Comparison of ENCODE assay signal across 8 cellular contexts in the genomic region with DNA sequence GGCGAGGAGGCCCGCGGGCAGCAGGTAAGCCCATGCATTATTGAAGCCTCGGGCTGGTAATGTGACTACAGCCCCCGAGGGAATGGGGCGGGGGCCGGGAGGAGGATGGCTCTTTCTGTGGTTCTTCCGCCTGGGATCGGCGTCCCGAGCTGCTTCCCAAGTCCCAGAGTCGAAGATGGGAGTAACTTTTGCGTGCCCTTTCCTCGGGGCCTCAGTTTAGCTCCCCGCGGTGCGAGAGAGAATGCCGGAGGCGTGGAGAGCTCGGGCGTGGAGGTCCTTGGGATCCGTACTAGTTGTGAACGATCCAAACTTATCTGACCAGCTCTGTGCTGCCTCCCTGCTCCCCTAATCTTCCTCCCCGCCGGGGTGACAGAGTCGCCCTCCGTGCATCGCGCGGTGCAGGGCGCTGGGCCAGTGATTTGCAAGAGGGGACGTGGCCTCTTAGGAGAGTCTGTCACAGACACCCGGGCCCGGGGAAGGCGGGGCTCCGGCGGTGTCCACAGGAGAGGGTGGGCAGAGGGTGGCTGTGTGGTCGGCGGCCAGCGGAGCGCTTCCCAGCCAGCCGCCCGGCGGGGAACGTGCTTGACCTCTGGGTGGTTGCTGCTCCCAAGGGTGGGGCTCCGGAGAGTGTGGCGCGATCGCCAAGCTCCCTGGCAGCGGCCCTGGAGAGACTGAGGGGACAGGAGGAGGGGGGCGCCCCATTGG. TPM values are rescaled to one million over a fixed set of nuclear protein-coding genes. Genes with fewer than 3 reads are reported as not detected.
A peak's percentile ranks its signal among the peaks of the same experiment; 100 is the strongest.
DNase-seq lines count a peak whose midpoint lies in the region; ATAC-seq, FAIRE-seq and TF ChIP-seq lines count a peak whose summit lies in the region.

No MANE protein-coding gene starts in this region.

- CTCF ChIA-PET in HepG2 (lab: Yijun Ruan, JAX; ENCODE audit: low intra/inter-chr PET ratio, low total read pairs) = no interaction called here

- H3K9me3 ChIP-seq in duodenal mucosa (ENCODE audit: control insufficient read depth in 1 of 2, low read length in 2 of 2) = no peaks in the 10 kb centered on the region
- no peaks in the 10 kb centered on the region for H3K9me3 ChIP-seq in HepG2 (ENCODE audit: low read length)

- peak; percentile 71 for DNase-seq in KBM-7
- peak; percentile 15 for DNase-seq in activated CD4-positive, alpha-beta T cell treated with anti-CD3 and anti-CD28 coated beads for 1 hour
- DNase-seq in HepG2 (ENCODE audit: low spot score) = peak; percentile 24
- peak; percentile 31 for DNase-seq in stimulated activated CD4-positive, alpha-beta T cell treated with anti-CD3 and anti-CD28 coated beads, Interleukin-4, amount 100 ng/mL, for 24 hours
- DNase-seq in D721Med (ENCODE audit: insufficient read length, low spot score) = no peak

- no peak for TF ChIP-seq RAD21 in HepG2 (CRISPR knock-in tag; IDR thresholded peaks at IDR 0.05)

- peak overlapping the region; percentile 91 for H3K27ac ChIP-seq in C4-2B
- H3K27ac ChIP-seq in duodenal mucosa (ENCODE audit: low read depth, low read length) = peak overlapping the region; percentile 63
- H3K27ac ChIP-seq in HepG2 (ENCODE audit: extremely low read length, insufficient read depth, low read length) = peak overlapping the region; percentile 88

- TF ChIP-seq CTCF in C4-2B (conservative IDR thresholded peaks at IDR 0.05) = no peak
- TF ChIP-seq CTCF in HepG2 (CRISPR knock-in tag; IDR thresholded peaks at IDR 0.05) = peak; percentile 36; the same call in 1 of the 2 replicates
- TF ChIP-seq CTCF in D721Med (IDR thresholded peaks at IDR 0.05; ENCODE audit: insufficient read depth, missing control alignments) = no peak

- peaks cover 70% of the 10 kb centered on the region for H3K79me2 ChIP-seq in HepG2 (ENCODE audit: insufficient read depth, low read length)

- 1% methylated on average over 25 of the region's 51 CpGs for WGBS in HepG2 (ENCODE audit: low lambda C conversion rate)

- H3K9ac ChIP-seq in duodenal mucosa (ENCODE audit: low read depth in 1 of 2, low read length in 2 of 2) (peak overlapping the region; percentile 78 to 87), HepG2 (ENCODE audit: insufficient read depth, low read depth, low read length) (peak overlapping the region; percentile 84)

- peaks cover 14% of the 10 kb centered on the region for H4K20me1 ChIP-seq in HepG2 (ENCODE audit: insufficient read depth, low read length)

- POLR2A ChIA-PET in HepG2 (lab: Yijun Ruan, JAX) = interaction anchor here (0.8 to 2.5 kb wide), 10 partner anchors 12 to 443 kb away, joined by 3 to 21 read pairs (median 4); partner anchors contain the start of gene LTV1

- FAIRE-seq in HepG2 (lab: Jason Lieb, UNC) (no peak), D721Med (lab: Jason Lieb, UNC) (no peak)

- ATAC-seq in GM19467 (IDR thresholded peaks at IDR 0.05; ENCODE audit: unreplicated experiment) = peak; percentile 39
- ATAC-seq in HepG2 = peak; percentile 73

- BruUV-seq in HepG2 (replicated peaks; lab: Mats Ljungman, UMichigan) = no TSS peak

- TF ChIP-seq EP300 in HepG2 (IDR thresholded peaks at IDR 0.05; ENCODE audit: low read depth in 2 of 2, low read length in 2 of 2) = no peak
- TF ChIP-seq EP300 in HepG2 (CRISPR knock-in tag; IDR thresholded peaks at IDR 0.05; ENCODE audit: borderline replicate concordance) = 0 out of 2 replicates have a peak, but pooled peaks have one; percentile 2

- H3K4me2 ChIP-seq in HepG2 (ENCODE audit: low read depth, low read length) = peak overlapping the region; percentile 96

- peak; percentile 59 to 74 for TF ChIP-seq POLR2A in HepG2 (IDR thresholded peaks at IDR 0.05; ENCODE audit: insufficient read depth in 1 of 2, low read depth in 2 of 2, low read length in 2 of 2)

- H3K27me3 ChIP-seq in duodenal mucosa (ENCODE audit: control insufficient read depth in 1 of 2, insufficient read depth in 2 of 2, low read length in 2 of 2) = no peaks in the 10 kb centered on the region
- H3K27me3 ChIP-seq in HepG2 (ENCODE audit: control insufficient read depth in 1 of 2, insufficient read depth in 2 of 2, low read length in 2 of 2) = peaks cover 0 to 3% of the 10 kb centered on the region in 2 experiments; a peak in 1 of 5 replicates

- H3K36me3 ChIP-seq in duodenal mucosa (ENCODE audit: control insufficient read depth in 1 of 2, insufficient read depth in 2 of 2, low read length in 2 of 2) (no peaks in the 10 kb centered on the region), HepG2 (replicated peaks in 1 of 2; ENCODE audit: control insufficient read depth in 1 of 2, insufficient read depth in 2 of 2, low read length in 2 of 2) (peaks cover 4 to 16% of the 10 kb centered on the region in 2 experiments; a peak in 3 of 5 replicates)

- peaks cover 9 to 15% of the 10 kb centered on the region in 2 donors for H3K4me1 ChIP-seq in duodenal mucosa (ENCODE audit: control insufficient read depth in 1 of 2, insufficient read depth in 2 of 2, low read length in 2 of 2)
- peaks cover 48% of the 10 kb centered on the region for H3K4me1 ChIP-seq in HepG2 (ENCODE audit: insufficient read depth, low read length)

- peak overlapping the region; percentile 93 to 95 for H3K4me3 ChIP-seq in duodenal mucosa (ENCODE audit: low read depth in 1 of 2, low read length in 2 of 2)
- H3K4me3 ChIP-seq in HepG2 (replicated peaks in 1 of 3; ENCODE audit: insufficient read depth in 1 of 3, low read depth in 2 of 3, low read length in 3 of 3) = peak overlapping the region; percentile 87 to 99 (median 89)

- intact Hi-C loops in HepG2 (cut with micrococcal nuclease; ENCODE audit: unreplicated experiment) = loop anchor here (2.0 to 5.0 kb wide), 6 partner anchors 15 to 197 kb away; no protein-coding TSS in a partner anchor

- in situ Hi-C loops in KBM-7 (cut with MboI; ENCODE audit: low pct_unique_long_range_greater_than_20kb, low sequenced_read_pairs) (no loop called here), HepG2 (cut with HindIII; ENCODE audit: extremely low pct_ligation_motif_present, low pct_unique_long_range_greater_than_20kb) (loop anchor here (5.0 kb wide), 1 partner anchor 69 kb away; no protein-coding TSS in a partner anchor)

- H2AFZ ChIP-seq in HepG2 (ENCODE audit: low read length) = no peak overlapping the region

TF ChIP-seq in HepG2, 621 proteins besides CTCF, POLR2A, EP300 and RAD21 (continues in another document):
- TF ChIP-seq ZNF816 (CRISPR knock-in tag; IDR thresholded peaks at IDR 0.05; ENCODE audit: borderline replicate concordance) (no peak), TSC22D2 (CRISPR knock-in tag; IDR thresholded peaks at IDR 0.05; ENCODE audit: borderline replicate concordance) (0 out of 2 replicates have a peak, but pooled peaks have one; percentile 35), MAFF (IDR thresholded peaks at IDR 0.05; ENCODE audit: low read depth, low read length) (no peak), ARID2 (CRISPR knock-in tag; IDR thresholded peaks at IDR 0.05; ENCODE audit: borderline replicate concordance) (no peak; the same call in 1 of the 2 replicates), MBNL3 (CRISPR knock-in tag; conservative IDR thresholded peaks at IDR 0.05) (no peak), DR1 (CRISPR knock-in tag; IDR thresholded peaks at IDR 0.05) (peak; percentile 82; the same call in 1 of the 2 replicates), SOX5 (CRISPR knock-in tag; IDR thresholded peaks at IDR 0.05; ENCODE audit: borderline replicate concordance) (no peak; the same call in 1 of the 2 replicates), ZBTB8A (CRISPR knock-in tag; IDR thresholded peaks at IDR 0.05; ENCODE audit: borderline replicate concordance, low read depth) (no peak), SMC3 (IDR thresholded peaks at IDR 0.05; ENCODE audit: low read length) (no peak), E2F1 (CRISPR knock-in tag; IDR thresholded peaks at IDR 0.05) (no peak), HNRNPK (IDR thresholded peaks at IDR 0.05; ENCODE audit: low read depth, low read length, poor library complexity, severe bottlenecking) (peak; percentile 48), SATB2 (CRISPR knock-in tag; IDR thresholded peaks at IDR 0.05) (no peak), ZFP41 (CRISPR knock-in tag; IDR thresholded peaks at IDR 0.05; ENCODE audit: borderline replicate concordance) (peak; percentile 83; the same call in 1 of the 2 replicates)

RNA-seq across cellular contexts. Expression of gene UTRN, which starts 0.8 kb away (rescaled TPM):
- 85.4 and 102 TPM in 2 replicates for total RNA-seq in HepG2 (2016; rRNA removed; fragmentation: Illumina TruSeq; extraction: Trizol)
- 31.3 and 33.8 TPM in 2 replicates for total RNA-seq in HepG2 (2016; cell fraction: cytosol; rRNA removed; fragmentation: Illumina TruSeq; extraction: Trizol; ENCODE audit: low read depth)
- total RNA-seq in HepG2 (2016; cell fraction: insoluble cytoplasmic fraction; rRNA removed; fragmentation: Illumina TruSeq; extraction: Trizol) = 82.8 and 99.8 TPM in 2 replicates
- total RNA-seq in HepG2 (2016; cell fraction: membrane; rRNA removed; fragmentation: Illumina TruSeq; extraction: Trizol) = 24.5 and 25.3 TPM in 2 replicates
- total RNA-seq in HepG2 (2016; cell fraction: nucleus; rRNA removed; fragmentation: Illumina TruSeq; extraction: Trizol) = 238 and 263 TPM in 2 replicates
- polyA plus RNA-seq in HepG2 (2011; rRNA removed) = 116 and 119 TPM in 2 replicates
- polyA plus RNA-seq in HepG2 (2011; cell fraction: cytosol; rRNA removed) = 80.3 and 114 TPM in 2 replicates
- polyA plus RNA-seq in HepG2 (2011; cell fraction: nucleus; rRNA removed) = 157 and 177 TPM in 2 replicates
- polyA plus RNA-seq in HepG2 (2012) = 163 and 168 TPM in 2 replicates
- polyA plus RNA-seq in HepG2 (2016; cell fraction: cytosol; fragmentation: Illumina TruSeq; extraction: Trizol; ENCODE audit: low read depth) = 1.2 and 1.7 TPM in 2 replicates
- 32.6 and 33.9 TPM in 2 replicates for polyA plus RNA-seq in HepG2 (2016; cell fraction: insoluble cytoplasmic fraction; fragmentation: Illumina TruSeq; extraction: Trizol; ENCODE audit: low read depth)
- 2.6 and 3.8 TPM in 2 replicates for polyA plus RNA-seq in HepG2 (2016; cell fraction: membrane; fragmentation: Illumina TruSeq; extraction: Trizol; ENCODE audit: low read depth)
- 41.1 and 45.1 TPM in 2 replicates for polyA plus RNA-seq in HepG2 (2016; cell fraction: nucleus; fragmentation: Illumina TruSeq; extraction: Trizol; ENCODE audit: insufficient read depth, low read depth)
- 15.6 and 209 TPM in 2 replicates for polyA minus RNA-seq in HepG2 (2011; rRNA and poly(A)+ RNA removed; ENCODE audit: low replicate concordance)
- polyA minus RNA-seq in HepG2 (2011; cell fraction: cytosol; rRNA and poly(A)+ RNA removed) = 248 and 267 TPM in 2 replicates
- 1,476 and 1,554 TPM in 2 replicates for polyA minus RNA-seq in HepG2 (2011; cell fraction: nucleus; rRNA and poly(A)+ RNA removed)
